In the genomic region with DNA sequence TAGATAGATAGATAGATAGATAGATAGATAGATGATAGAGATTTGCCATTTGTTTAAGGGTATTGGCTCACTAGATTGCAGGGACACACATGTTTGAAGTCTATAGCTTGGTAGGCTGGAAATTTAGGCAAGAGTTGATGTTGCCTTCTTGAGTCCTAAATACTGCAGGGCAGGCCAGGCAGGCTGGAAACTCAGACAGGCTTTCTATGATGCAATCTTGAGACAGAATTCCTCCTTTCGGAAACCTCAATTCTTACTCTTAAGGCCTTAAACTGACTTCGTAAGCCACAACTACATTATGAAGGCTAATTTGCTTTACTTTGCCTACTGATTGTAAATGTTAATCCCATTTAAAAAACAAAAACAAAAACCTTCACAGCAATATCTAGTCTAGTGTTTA, we compare ENCODE assay signal across 18 cellular contexts.
"Had no signal": no experiment of that assay in that cellular context is flagged by ENCODE, and none has a peak within 500 bp of the region (broad histone marks: within the 10 kb centered on the region; RNA-seq: fewer than 3 reads in every experiment).

No MANE protein-coding gene starts in this region.

- ATAC-seq: activated CD8-positive, alpha-beta memory T cell treated with anti-CD3 and anti-CD28 coated beads, Interleukin-2, amount 10 ng/mL, durations not matched to agents 7 days and 5 days; left lung; pancreas had no signal

- DNase-seq: activated CD4-positive, alpha-beta T cell treated with anti-CD3 and anti-CD28 coated beads for 1 hour; activated CD4-positive, alpha-beta T cell treated with anti-CD3 and anti-CD28 coated beads, Interleukin-2, amount 50 U/mL, for 48 hours; activated CD8-positive, alpha-beta memory T cell treated with anti-CD3 and anti-CD28 coated beads, Interleukin-2, amount 10 ng/mL, durations not matched to agents 7 days and 5 days; activated gamma-delta T cell; activated naive CD8-positive, alpha-beta T cell treated with anti-CD3 and anti-CD28 coated beads, Interleukin-2, amount 10 ng/mL, durations not matched to agents 7 days and 5 days; activated T-cell treated with anti-CD3 and anti-CD28 coated beads, Interleukin-2, amount 50 U/mL, for 48 hours; caudate nucleus; effector memory CD4-positive, alpha-beta T cell; glutamatergic neuron; islet precursor cell; left lung; mesenchymal stem cell; pancreas; stomach; SW 1271 had no signal

- H3K27ac Mint-ChIP-seq: activated CD8-positive, alpha-beta memory T cell treated with anti-CD3 and anti-CD28 coated beads, Interleukin-2, amount 10 ng/mL, durations not matched to agents 7 days and 5 days; activated naive CD8-positive, alpha-beta T cell treated with anti-CD3 and anti-CD28 coated beads, Interleukin-2, amount 10 ng/mL, durations not matched to agents 7 days and 5 days; T-helper 2 cell treated with Interferon-gamma antibody and Interleukin-4, amounts not matched to agents 5 μg/mL and 100 μg/mL, for 36 hours had no signal

- H3K4me1 Mint-ChIP-seq: activated CD8-positive, alpha-beta memory T cell treated with anti-CD3 and anti-CD28 coated beads, Interleukin-2, amount 10 ng/mL, durations not matched to agents 7 days and 5 days; activated naive CD8-positive, alpha-beta T cell treated with anti-CD3 and anti-CD28 coated beads, Interleukin-2, amount 10 ng/mL, durations not matched to agents 7 days and 5 days had no signal

- H3K9me3 ChIP-seq: left lung, pancreas, stomach, thoracic aorta had no signal

- H3K4me3 Mint-ChIP-seq: activated CD8-positive, alpha-beta memory T cell treated with anti-CD3 and anti-CD28 coated beads, Interleukin-2, amount 10 ng/mL, durations not matched to agents 7 days and 5 days; activated naive CD8-positive, alpha-beta T cell treated with anti-CD3 and anti-CD28 coated beads, Interleukin-2, amount 10 ng/mL, durations not matched to agents 7 days and 5 days; T-helper 2 cell treated with Interferon-gamma antibody and Interleukin-4, amounts not matched to agents 5 μg/mL and 100 μg/mL, for 36 hours had no signal

- H3K27me3 Mint-ChIP-seq: activated CD8-positive, alpha-beta memory T cell treated with anti-CD3 and anti-CD28 coated beads, Interleukin-2, amount 10 ng/mL, durations not matched to agents 7 days and 5 days had no signal

- H3K36me3 Mint-ChIP-seq: activated CD8-positive, alpha-beta memory T cell treated with anti-CD3 and anti-CD28 coated beads, Interleukin-2, amount 10 ng/mL, durations not matched to agents 7 days and 5 days; activated naive CD8-positive, alpha-beta T cell treated with anti-CD3 and anti-CD28 coated beads, Interleukin-2, amount 10 ng/mL, durations not matched to agents 7 days and 5 days had no signal

- H3K4me1 ChIP-seq: left lung had no signal

- H3K4me3 ChIP-seq: coronary artery, left lung, pancreas, stomach, thoracic aorta had no signal

- H3K9me3 Mint-ChIP-seq: activated naive CD8-positive, alpha-beta T cell treated with anti-CD3 and anti-CD28 coated beads, Interleukin-2, amount 10 ng/mL, durations not matched to agents 7 days and 5 days; T-helper 2 cell treated with Interferon-gamma antibody and Interleukin-4, amounts not matched to agents 5 μg/mL and 100 μg/mL, for 36 hours had no signal

- H3K27ac ChIP-seq: coronary artery, left lung, pancreas, stomach, thoracic aorta had no signal

- H3K36me3 ChIP-seq: left lung, pancreas, stomach, thoracic aorta had no signal

- H3K27me3 ChIP-seq: left lung, stomach had no signal
